Comparison of ENCODE assay signal across 15 cellular contexts in genomic region chr1:201718346-201719202, GRCh38.
DNase-seq lines count a peak whose midpoint lies in the region; ATAC-seq and TF ChIP-seq lines count a peak whose summit lies in the region.
"Had no signal": no experiment of that assay in that cellular context is flagged by ENCODE, and none has a peak within 500 bp of the region (broad histone marks: within the 10 kb centered on the region; RNA-seq: fewer than 3 reads in every experiment).

No MANE protein-coding gene starts in this region.

- TF ChIP-seq CTCF in mesothelial cell of epicardium (IDR thresholded peaks at IDR 0.05; ENCODE audit: unreplicated experiment) (no peak), thyroid gland (IDR thresholded peaks at IDR 0.05) (no peak)

- no peaks in the 10 kb centered on the region for H3K27me3 ChIP-seq in thyroid gland
- H3K27me3 ChIP-seq: left lung had no signal

- H3K4me3 Mint-ChIP-seq in mesothelial cell of epicardium: no peak overlapping the region
- H3K4me3 Mint-ChIP-seq in activated T-helper 2 cell treated with anti-CD3 and anti-CD28 coated beads, Interferon-gamma antibody, Interleukin-2, Interleukin-4, amounts not matched to agents 10 μg/mL and 5 μg/mL and 100 μg/mL, durations not matched to agents 14 hours and 24 hours and 36 hours (ENCODE audit: low read depth): no peak overlapping the region
- H3K4me3 Mint-ChIP-seq in natural killer cell treated with Interleukin-12 subunit alpha and Interleukin-12 subunit beta and Interleukin-15 and Interleukin-18, amount 100 ng/mL, for 72 hours: no peak overlapping the region
- H3K4me3 Mint-ChIP-seq: activated CD4-positive, alpha-beta T cell treated with anti-CD3 and anti-CD28 coated beads, Interleukin-2, amount 10 ng/mL, durations not matched to agents 7 days and 5 days had no signal

- peaks cover 2 to 74% of the 10 kb centered on the region in 2 donors for H3K4me1 ChIP-seq in thyroid gland

- intact Hi-C loops in thyroid gland (cut with DNase I): no loop called here
- intact Hi-C loops in activated T-helper 2 cell treated with anti-CD3 and anti-CD28 coated beads, Interferon-gamma antibody, Interleukin-2, Interleukin-4, amounts not matched to agents 10 μg/mL and 5 μg/mL and 100 μg/mL, durations not matched to agents 14 hours and 24 hours and 36 hours (cut with micrococcal nuclease): no loop called here

- peak overlapping the region; percentile 20 for H3K27ac Mint-ChIP-seq in mesothelial cell of epicardium
- no peak overlapping the region for H3K27ac Mint-ChIP-seq in activated T-helper 2 cell treated with anti-CD3 and anti-CD28 coated beads, Interferon-gamma antibody, Interleukin-2, Interleukin-4, amounts not matched to agents 10 μg/mL and 5 μg/mL and 100 μg/mL, durations not matched to agents 14 hours and 24 hours and 36 hours
- no peak overlapping the region for H3K27ac Mint-ChIP-seq in natural killer cell treated with Interleukin-12 subunit alpha and Interleukin-12 subunit beta and Interleukin-15 and Interleukin-18, amount 100 ng/mL, for 72 hours
- H3K27ac Mint-ChIP-seq: activated CD4-positive, alpha-beta T cell treated with anti-CD3 and anti-CD28 coated beads, Interleukin-2, amount 10 ng/mL, durations not matched to agents 7 days and 5 days had no signal

- ATAC-seq in HG03095 (IDR thresholded peaks at IDR 0.05; ENCODE audit: unreplicated experiment): no peak
- ATAC-seq in natural killer cell treated with Interleukin-12 subunit alpha and Interleukin-12 subunit beta and Interleukin-15 and Interleukin-18, amount 100 ng/mL, for 72 hours: no peak
- ATAC-seq: left lung; stimulated activated naive CD8-positive, alpha-beta T cell treated with anti-CD3 and anti-CD28 coated beads, Interleukin-15, Interleukin-2, amounts not matched to agents 100 U/mL and 50 U/mL, for 24 hours had no signal

- H3K36me3 ChIP-seq in thyroid gland: no peaks in the 10 kb centered on the region

- no peak for TF ChIP-seq POLR2A in thyroid gland (IDR thresholded peaks at IDR 0.05)

- H3K27ac ChIP-seq in caudate nucleus (ENCODE audit: low read depth, low read length) (peak overlapping the region; percentile 100), thyroid gland (peak overlapping the region in 2 of 3 donors; percentile 43 to 90)

- no peaks in the 10 kb centered on the region for H3K9me3 Mint-ChIP-seq in mesothelial cell of epicardium
- no peaks in the 10 kb centered on the region for H3K9me3 Mint-ChIP-seq in activated T-helper 2 cell treated with anti-CD3 and anti-CD28 coated beads, Interferon-gamma antibody, Interleukin-2, Interleukin-4, amounts not matched to agents 10 μg/mL and 5 μg/mL and 100 μg/mL, durations not matched to agents 14 hours and 24 hours and 36 hours
- no peaks in the 10 kb centered on the region for H3K9me3 Mint-ChIP-seq in natural killer cell treated with Interleukin-12 subunit alpha and Interleukin-12 subunit beta and Interleukin-15 and Interleukin-18, amount 100 ng/mL, for 72 hours
- H3K9me3 Mint-ChIP-seq: activated CD4-positive, alpha-beta T cell treated with anti-CD3 and anti-CD28 coated beads, Interleukin-2, amount 10 ng/mL, durations not matched to agents 7 days and 5 days had no signal

- H3K4me1 Mint-ChIP-seq in mesothelial cell of epicardium: peaks cover 35% of the 10 kb centered on the region
- H3K4me1 Mint-ChIP-seq in activated T-helper 2 cell treated with anti-CD3 and anti-CD28 coated beads, Interferon-gamma antibody, Interleukin-2, Interleukin-4, amounts not matched to agents 10 μg/mL and 5 μg/mL and 100 μg/mL, durations not matched to agents 14 hours and 24 hours and 36 hours (ENCODE audit: low read depth): no peaks in the 10 kb centered on the region
- no peaks in the 10 kb centered on the region for H3K4me1 Mint-ChIP-seq in natural killer cell treated with Interleukin-12 subunit alpha and Interleukin-12 subunit beta and Interleukin-15 and Interleukin-18, amount 100 ng/mL, for 72 hours (ENCODE audit: low read depth in 2 of 2)
- H3K4me1 Mint-ChIP-seq: activated CD4-positive, alpha-beta T cell treated with anti-CD3 and anti-CD28 coated beads, Interleukin-2, amount 10 ng/mL, durations not matched to agents 7 days and 5 days had no signal

- H3K9me3 ChIP-seq in thyroid gland: no peaks in the 10 kb centered on the region
- H3K9me3 ChIP-seq: left lung had no signal

- WGBS in thyroid gland, 2 donors: 95 to 96% methylated on average over 35 to 36 of the region's 36 CpGs

- peaks cover 16% of the 10 kb centered on the region for H3K36me3 Mint-ChIP-seq in mesothelial cell of epicardium
- no peaks in the 10 kb centered on the region for H3K36me3 Mint-ChIP-seq in activated T-helper 2 cell treated with anti-CD3 and anti-CD28 coated beads, Interferon-gamma antibody, Interleukin-2, Interleukin-4, amounts not matched to agents 10 μg/mL and 5 μg/mL and 100 μg/mL, durations not matched to agents 14 hours and 24 hours and 36 hours (ENCODE audit: low read depth)
- H3K36me3 Mint-ChIP-seq in natural killer cell treated with Interleukin-12 subunit alpha and Interleukin-12 subunit beta and Interleukin-15 and Interleukin-18, amount 100 ng/mL, for 72 hours: no peaks in the 10 kb centered on the region

- H3K27me3 Mint-ChIP-seq in mesothelial cell of epicardium (ENCODE audit: low read depth): no peaks in the 10 kb centered on the region
- peaks cover 2% of the 10 kb centered on the region for H3K27me3 Mint-ChIP-seq in activated T-helper 2 cell treated with anti-CD3 and anti-CD28 coated beads, Interferon-gamma antibody, Interleukin-2, Interleukin-4, amounts not matched to agents 10 μg/mL and 5 μg/mL and 100 μg/mL, durations not matched to agents 14 hours and 24 hours and 36 hours (ENCODE audit: low read depth)
- H3K27me3 Mint-ChIP-seq in natural killer cell treated with Interleukin-12 subunit alpha and Interleukin-12 subunit beta and Interleukin-15 and Interleukin-18, amount 100 ng/mL, for 72 hours: peaks cover 5 to 8% of the 10 kb centered on the region in 2 donors
- H3K27me3 Mint-ChIP-seq: activated CD4-positive, alpha-beta T cell treated with anti-CD3 and anti-CD28 coated beads, Interleukin-2, amount 10 ng/mL, durations not matched to agents 7 days and 5 days had no signal

- DNase-seq in NCI-H446 (lab: John Stamatoyannopoulos, UW) (peak; percentile 38 to 54), NCI-H446 treated with DMSO at 0.1 percent for 48 hours (lab: John Stamatoyannopoulos, UW) (no peak), caudate nucleus (lab: John Stamatoyannopoulos, UW) (peak in 20 of 61 donors; percentile 22 to 73 (median 34)), mesothelial cell of epicardium (ENCODE audit: low spot score in 2 of 2, unreplicated experiment in 2 of 2) (no peak), thyroid gland (no peak)
- DNase-seq in activated T-helper 2 cell treated with anti-CD3 and anti-CD28 coated beads, Interferon-gamma antibody, Interleukin-2, Interleukin-4, amounts not matched to agents 10 μg/mL and 5 μg/mL and 100 μg/mL, durations not matched to agents 14 hours and 24 hours and 36 hours (ENCODE audit: low spot score): no peak
- DNase-seq in natural killer cell treated with Interleukin-12 subunit alpha and Interleukin-12 subunit beta and Interleukin-15 and Interleukin-18, amount 100 ng/mL, for 72 hours (ENCODE audit: low spot score): no peak
- DNase-seq: activated CD4-positive, alpha-beta T cell treated with anti-CD3 and anti-CD28 coated beads, Interleukin-2, amount 10 ng/mL, durations not matched to agents 7 days and 5 days; activated gamma-delta T cell treated with Interleukin-2 at 50 U/mL for 16 hours; DMS153; KBM-7; NCI-H2029; stimulated activated naive CD8-positive, alpha-beta T cell treated with anti-CD3 and anti-CD28 coated beads, Interleukin-15, Interleukin-2, amounts not matched to agents 100 U/mL and 50 U/mL, for 24 hours had no signal

- no peak overlapping the region for H3K4me3 ChIP-seq in thyroid gland (replicated peaks in 1 of 3)
- H3K4me3 ChIP-seq: left lung had no signal

Comparison
In these comparisons a context has a peak if more than half of its experiments do, and no peak if none do; other contexts are left out.
1. DNase-seq: peak in NCI-H446 (2 of 2); none in NCI-H446 treated with DMSO at 0.1 percent for 48 hours (single experiment), mesothelial cell of epicardium (0 of 2), thyroid gland (0 of 2), activated T-helper 2 cell treated with anti-CD3 and anti-CD28 coated beads, Interferon-gamma antibody, Interleukin-2, Interleukin-4, amounts not matched to agents 10 μg/mL and 5 μg/mL and 100 μg/mL, durations not matched to agents 14 hours and 24 hours and 36 hours (single experiment) and natural killer cell treated with Interleukin-12 subunit alpha and Interleukin-12 subunit beta and Interleukin-15 and Interleukin-18, amount 100 ng/mL, for 72 hours (single experiment).